16 cellular contexts compared by ENCODE assay signal in the genomic region with DNA sequence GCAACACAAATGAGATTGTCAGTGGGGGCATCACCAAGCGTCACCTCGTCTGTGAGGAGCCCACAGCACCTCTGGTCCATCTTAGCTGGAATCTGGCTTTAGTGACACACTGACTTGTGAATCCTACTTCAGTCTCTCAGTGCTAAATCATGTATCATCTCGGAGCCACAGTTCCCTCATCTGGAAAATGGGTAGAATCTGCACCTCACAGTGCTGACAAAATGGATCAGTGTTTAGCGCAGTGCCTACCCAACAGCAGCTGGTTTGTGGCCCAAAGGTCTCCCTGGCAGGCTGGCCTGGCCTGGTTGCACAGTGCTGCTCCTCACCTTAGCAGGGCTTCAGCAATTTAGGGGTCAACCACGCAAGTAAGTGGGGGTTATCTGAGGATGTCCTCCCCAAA. TPM values are rescaled to one million over a fixed set of nuclear protein-coding genes. Genes with fewer than 3 reads are reported as not detected.
DNase-seq lines count a peak whose midpoint lies in the region; ATAC-seq and TF ChIP-seq lines count a peak whose summit lies in the region.
"Had no signal": no experiment of that assay in that cellular context is flagged by ENCODE, and none has a peak within 500 bp of the region (broad histone marks: within the 10 kb centered on the region; RNA-seq: fewer than 3 reads in every experiment).

No MANE protein-coding gene starts in this region.

- peak overlapping the region; percentile 72 to 89 (median 81) for H3K4me2 ChIP-seq in BLaER1 treated with 17β-estradiol and CSF1 and Interleukin-3, amounts not matched to agents 10 nM and 100 nM
- H3K4me2 ChIP-seq: A549, GM23338 had no signal

- TF ChIP-seq CTCF in type B pancreatic cell (conservative IDR thresholded peaks at IDR 0.05) (no peak), RWPE1 (conservative IDR thresholded peaks at IDR 0.05; ENCODE audit: low read depth) (no peak), body of pancreas (IDR thresholded peaks at IDR 0.05) (no peak)

- H3K9me3 Mint-ChIP-seq in type B pancreatic cell: peaks cover 6% of the 10 kb centered on the region

- H3K4me3 Mint-ChIP-seq in type B pancreatic cell: no peak overlapping the region
- H3K4me3 Mint-ChIP-seq: CD8-positive, alpha-beta memory T cell; GM23338; IgD-negative memory B cell had no signal

- peaks cover 14 to 33% (median 20%) of the 10 kb centered on the region in 11 experiments; a peak in 19 of 22 replicates for H3K9me3 ChIP-seq in BLaER1 treated with 17β-estradiol and CSF1 and Interleukin-3, amounts not matched to agents 10 nM and 100 nM (replicated peaks in 1 of 11)
- no peaks in the 10 kb centered on the region for H3K9me3 ChIP-seq in SJCRH30 (replicated peaks)
- peaks cover 0 to 5% (median 0%) of the 10 kb centered on the region in 3 donors for H3K9me3 ChIP-seq in body of pancreas
- H3K9me3 ChIP-seq: A549, BE2C had no signal

- ATAC-seq in left lobe of liver (peak; percentile 23), body of pancreas (no peak)
- ATAC-seq: GM23338 had no signal

- H3K36me3 ChIP-seq in BLaER1 treated with 17β-estradiol and CSF1 and Interleukin-3, amounts not matched to agents 10 nM and 100 nM: peaks cover 24 to 34% (median 32%) of the 10 kb centered on the region in 11 experiments
- H3K36me3 ChIP-seq in SJCRH30: peaks cover 18% of the 10 kb centered on the region
- H3K36me3 ChIP-seq in body of pancreas (replicated peaks in 1 of 2; ENCODE audit: insufficient read depth in 1 of 2, low read depth in 2 of 2): peaks cover 5 to 15% of the 10 kb centered on the region in 2 donors

- TF ChIP-seq POLR2A in body of pancreas (IDR thresholded peaks at IDR 0.05): no peak

- H3K27me3 ChIP-seq in BLaER1 treated with 17β-estradiol and CSF1 and Interleukin-3, amounts not matched to agents 10 nM and 100 nM: no peaks in the 10 kb centered on the region
- H3K27me3 ChIP-seq in SJCRH30 (no peaks in the 10 kb centered on the region), body of pancreas (no peaks in the 10 kb centered on the region)
- H3K27me3 ChIP-seq: BE2C had no signal

- H3K4me1 Mint-ChIP-seq in type B pancreatic cell (ENCODE audit: unreplicated experiment): no peaks in the 10 kb centered on the region
- H3K4me1 Mint-ChIP-seq: CD8-positive, alpha-beta memory T cell had no signal

- CTCF ChIA-PET in RWPE1 (lab: Yijun Ruan, JAX): no interaction called here

- DNase-seq in SJCRH30: no peak
- no peak for DNase-seq in left lobe of liver (ENCODE audit: low spot score)
- DNase-seq in type B pancreatic cell (ENCODE audit: extremely low spot score, unreplicated experiment): no peak
- no peak for DNase-seq in activated CD4-positive, alpha-beta T cell treated with anti-CD3 and anti-CD28 coated beads, Interleukin-2, amount 50 U/mL, for 48 hours
- DNase-seq in RWPE1 (ENCODE audit: low spot score): no peak
- DNase-seq in body of pancreas: no peak
- DNase-seq: BE2C; Caco-2; CD8-positive, alpha-beta memory T cell; DND-41; GDM1; H7 had no signal

- peak overlapping the region; percentile 34 for H3K27ac Mint-ChIP-seq in type B pancreatic cell
- H3K27ac Mint-ChIP-seq: GM23338, IgD-negative memory B cell had no signal

- peak overlapping the region in 10 of 11 experiments; percentile 45 to 86 (median 80); a peak in 21 of 22 replicates for H3K27ac ChIP-seq in BLaER1 treated with 17β-estradiol and CSF1 and Interleukin-3, amounts not matched to agents 10 nM and 100 nM
- H3K27ac ChIP-seq in SJCRH30: peak overlapping the region; percentile 79
- no peak overlapping the region for H3K27ac ChIP-seq in RWPE1
- H3K27ac ChIP-seq in body of pancreas: no peak overlapping the region
- H3K27ac ChIP-seq: A549 had no signal

- H3K27me3 Mint-ChIP-seq in type B pancreatic cell: no peaks in the 10 kb centered on the region
- H3K27me3 Mint-ChIP-seq: CD8-positive, alpha-beta memory T cell; IgD-negative memory B cell had no signal

- H3K4me1 ChIP-seq in BLaER1 treated with 17β-estradiol and CSF1 and Interleukin-3, amounts not matched to agents 10 nM and 100 nM: peaks cover 47 to 77% (median 64%) of the 10 kb centered on the region in 10 experiments
- peaks cover 28% of the 10 kb centered on the region for H3K4me1 ChIP-seq in SJCRH30
- H3K4me1 ChIP-seq in body of pancreas: no peaks in the 10 kb centered on the region
- H3K4me1 ChIP-seq: A549, BE2C had no signal

- H3K36me3 Mint-ChIP-seq in type B pancreatic cell: peaks cover 33% of the 10 kb centered on the region

- peaks cover 2 to 17% (median 10%) of the 10 kb centered on the region in 11 experiments; a peak in 18 of 22 replicates for H4K20me1 ChIP-seq in BLaER1 treated with 17β-estradiol and CSF1 and Interleukin-3, amounts not matched to agents 10 nM and 100 nM

- WGBS in body of pancreas, 2 donors: 72 to 96% methylated on average over 3 to 5 of the region's 5 CpGs

- intact Hi-C loops in body of pancreas (cut with DNase I): no loop called here

- POLR2A ChIA-PET in RWPE1 (lab: Yijun Ruan, JAX; ENCODE audit: low non-redundant PET): no interaction called here

- peak overlapping the region in 6 of 10 experiments; percentile 2 to 37 (median 26); a peak in 5 of 20 replicates for H3K4me3 ChIP-seq in BLaER1 treated with 17β-estradiol and CSF1 and Interleukin-3, amounts not matched to agents 10 nM and 100 nM
- H3K4me3 ChIP-seq in SJCRH30: no peak overlapping the region
- no peak overlapping the region for H3K4me3 ChIP-seq in body of pancreas
- H3K4me3 ChIP-seq: A549, GM23338 had no signal

- peak overlapping the region in 9 of 11 experiments; percentile 50 to 76 (median 67); a peak in 18 of 22 replicates for H3K9ac ChIP-seq in BLaER1 treated with 17β-estradiol and CSF1 and Interleukin-3, amounts not matched to agents 10 nM and 100 nM

RNA-seq across cellular contexts. Expression of gene DBI, which starts 10.0 kb away (rescaled TPM):
- 326 and 328 TPM in 2 replicates for total RNA-seq in SJCRH30 (2014; rRNA removed; shearing (Covaris generic))
- total RNA-seq in left lobe of liver (194 TPM), type B pancreatic cell (ENCODE audit: low replicate concordance) (125 and 231 TPM in 2 replicates), body of pancreas (10 to 100 TPM; 51.4 to 62.8 TPM)

RNA-seq across cellular contexts. Expression of gene C2orf76, which starts 10.2 kb away (rescaled TPM):
- 4.2 and 7.0 TPM in 2 replicates for total RNA-seq in SJCRH30 (2014; rRNA removed; shearing (Covaris generic))
- total RNA-seq in left lobe of liver (3.0 TPM), type B pancreatic cell (ENCODE audit: low replicate concordance) (10.8 and 11.7 TPM in 2 replicates), body of pancreas (10 to 100 TPM; 12.5 to 52.4 TPM)

RNA-seq across cellular contexts. Expression of gene TMEM37, which starts 54.8 kb away (rescaled TPM):
- total RNA-seq in SJCRH30 (2014; rRNA removed; shearing (Covaris generic)): 0.28 and 0.67 TPM in 2 replicates
- total RNA-seq in left lobe of liver (85.7 TPM), type B pancreatic cell (ENCODE audit: low replicate concordance) (11.8 and 16.4 TPM in 2 replicates), body of pancreas (10 to 100 TPM; 19.1 to 22.1 TPM)
- total RNA-seq: CD8-positive, alpha-beta memory T cell had no signal

Comparison
In these comparisons a context has a peak if more than half of its experiments do, and no peak if none do; other contexts are left out.
1. H3K27ac ChIP-seq: peak in BLaER1 treated with 17β-estradiol and CSF1 and Interleukin-3, amounts not matched to agents 10 nM and 100 nM (10 of 11) and SJCRH30 (single experiment); none in RWPE1 (single experiment) and body of pancreas (0 of 4).
2. H3K4me3 ChIP-seq: peak in BLaER1 treated with 17β-estradiol and CSF1 and Interleukin-3, amounts not matched to agents 10 nM and 100 nM (6 of 10); none in SJCRH30 (single experiment) and body of pancreas (0 of 2).